Comparison of ENCODE assay signal across 9 cellular contexts in the genomic region with DNA sequence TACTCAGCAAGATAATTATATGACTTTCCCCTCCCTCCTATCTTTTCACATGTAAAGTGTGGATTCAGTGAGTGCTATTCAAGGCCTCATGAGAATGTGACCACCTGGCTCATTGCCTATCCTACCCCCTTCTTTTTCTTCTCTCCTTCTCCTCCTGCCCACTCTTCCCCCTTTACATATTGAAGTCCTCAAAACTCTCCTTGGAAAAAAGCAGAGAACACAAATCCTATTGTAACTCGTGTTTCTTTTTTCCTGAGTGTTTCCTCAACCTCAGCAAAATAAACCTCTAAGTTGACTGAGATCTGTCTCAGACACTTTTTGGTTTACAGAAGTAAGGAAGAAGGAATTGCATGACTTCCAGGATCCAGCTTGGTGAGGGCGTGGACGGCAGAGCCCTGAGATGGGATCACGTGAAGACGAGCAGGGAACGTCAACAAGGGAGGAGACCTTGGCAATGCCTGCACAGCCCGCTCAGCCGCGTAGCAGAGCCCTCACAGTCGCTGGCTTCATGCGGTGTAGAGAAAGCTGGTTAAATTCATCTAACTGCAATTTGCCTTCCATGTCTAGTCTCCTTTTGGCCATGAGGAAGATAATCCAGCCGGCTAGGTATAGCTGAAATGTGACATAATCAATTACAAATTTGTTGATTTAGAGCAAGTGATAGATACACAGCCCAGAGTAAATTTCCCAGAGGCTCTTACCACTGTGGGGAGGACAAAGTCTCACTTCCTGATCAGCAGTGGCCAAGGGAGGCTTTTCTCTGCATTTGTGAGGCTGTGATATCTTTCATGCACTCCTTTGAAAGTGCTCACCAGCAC.
DNase-seq lines count a peak whose midpoint lies in the region; ATAC-seq, FAIRE-seq and TF ChIP-seq lines count a peak whose summit lies in the region.
"Had no signal": no experiment of that assay in that cellular context is flagged by ENCODE, and none has a peak within 500 bp of the region (broad histone marks: within the 10 kb centered on the region; RNA-seq: fewer than 3 reads in every experiment).

No MANE protein-coding gene starts in this region.

- TF ChIP-seq CTCF in HFFc6 (IDR thresholded peaks at IDR 0.05) (no peak), brain (conservative IDR thresholded peaks at IDR 0.05) (no peak), keratinocyte (optimal IDR thresholded peaks at IDR 0.05 in 1 of 3, IDR thresholded peaks at IDR 0.05 in 1 of 3, conservative IDR thresholded peaks at IDR 0.05 in 1 of 3; ENCODE audit: extremely low read depth in 1 of 3, insufficient read depth in 2 of 3, low read length in 3 of 3) (no peak)

- H3K27ac Mint-ChIP-seq in HFFc6, result peak overlapping the region; percentile 9; the same call in 1 of the 2 replicates
- H3K27ac Mint-ChIP-seq in brain, result peak overlapping the region; percentile 15 to 69 (median 58)

- no peak overlapping the region for H3K27ac ChIP-seq in keratinocyte (ENCODE audit: control insufficient read depth, insufficient read depth, low read length)

- peak overlapping the region; percentile 69 for H2AFZ ChIP-seq in keratinocyte (ENCODE audit: control insufficient read depth, low read length)

- no peaks in the 10 kb centered on the region for H3K79me2 ChIP-seq in keratinocyte (ENCODE audit: control insufficient read depth, insufficient read depth, low read length)

- no peaks in the 10 kb centered on the region for H3K36me3 Mint-ChIP-seq in HFFc6 (ENCODE audit: low read depth)
- no peaks in the 10 kb centered on the region for H3K36me3 Mint-ChIP-seq in brain

- H4K20me1 ChIP-seq in keratinocyte (ENCODE audit: control insufficient read depth, extremely low read depth, insufficient read depth, low read length), result no peaks in the 10 kb centered on the region

- H3K4me1 ChIP-seq in keratinocyte (ENCODE audit: control insufficient read depth, extremely low read depth, insufficient read depth, low read length), result peaks cover 14% of the 10 kb centered on the region

- no peaks in the 10 kb centered on the region for H3K9me3 Mint-ChIP-seq in HFFc6
- peaks cover 0 to 5% (median 4%) of the 10 kb centered on the region in 5 experiments for H3K9me3 Mint-ChIP-seq in brain

- dilution Hi-C loops in keratinocyte (cut with MboI; ENCODE audit: extremely low pct_ligation_motif_present, low sequenced_read_pairs), result no loop called here

- peak overlapping the region; percentile 58 for H3K4me2 ChIP-seq in keratinocyte (ENCODE audit: control insufficient read depth, extremely low read depth, insufficient read depth, low read depth, low read length)

- DNase-seq in HFFc6 (peak; percentile 33), keratinocyte (ENCODE audit: low read depth, low spot score) (no peak), stromal cell of bone marrow (ENCODE audit: low read depth) (peak; percentile 41), DMS153 (lab: John Stamatoyannopoulos, UW) (no peak), kidney glomerular epithelial cell (lab: John Stamatoyannopoulos, UW) (no peak)

- H3K4me3 ChIP-seq in keratinocyte (ENCODE audit: control insufficient read depth in 2 of 3, extremely low read depth in 1 of 3, insufficient read depth in 2 of 3, low read depth in 1 of 3, low read length in 3 of 3), result no peak overlapping the region

- H3K27me3 ChIP-seq in keratinocyte (ENCODE audit: control insufficient read depth, extremely low read depth, insufficient read depth, low read length), result no peaks in the 10 kb centered on the region

- no peak overlapping the region for H3K9ac ChIP-seq in keratinocyte (ENCODE audit: control insufficient read depth, extremely low read depth, insufficient read depth, low read length)

- FAIRE-seq in keratinocyte (lab: Jason Lieb, UNC), result no peak
- FAIRE-seq: bronchial epithelial cell had no signal

- ATAC-seq in GM18861 (IDR thresholded peaks at IDR 0.05; ENCODE audit: unreplicated experiment), result no peak
- ATAC-seq in HG03354 (IDR thresholded peaks at IDR 0.05; ENCODE audit: poor library complexity, severe bottlenecking, unreplicated experiment), result no peak

- H3K36me3 ChIP-seq in keratinocyte (ENCODE audit: control insufficient read depth in 2 of 2, extremely low read depth in 1 of 2, insufficient read depth in 2 of 2, low read length in 2 of 2), result no peaks in the 10 kb centered on the region

- H3K27me3 Mint-ChIP-seq in HFFc6 (ENCODE audit: insufficient read depth) (peaks cover 8% of the 10 kb centered on the region; the same call in 1 of the 2 replicates), brain (peaks cover 5% of the 10 kb centered on the region)

- no peaks in the 10 kb centered on the region for H3K9me3 ChIP-seq in keratinocyte (ENCODE audit: control insufficient read depth, low read depth, low read length)

- peak overlapping the region; percentile 43; the same call in 1 of the 2 replicates for H3K4me3 Mint-ChIP-seq in HFFc6
- H3K4me3 Mint-ChIP-seq in brain, result peak overlapping the region in 3 of 5 experiments; percentile 19 to 52 (median 50)

- H3K4me1 Mint-ChIP-seq in HFFc6 (ENCODE audit: low read depth) (peaks cover 24% of the 10 kb centered on the region), brain (peaks cover 34% of the 10 kb centered on the region)

- no peaks in the 10 kb centered on the region for H3K9me1 ChIP-seq in keratinocyte (ENCODE audit: control insufficient read depth, extremely low read depth, insufficient read depth, low read length)

Comparison
In these comparisons a context has a peak if more than half of its experiments do, and no peak if none do; other contexts are left out.
1. DNase-seq: peak in HFFc6 (single experiment) and stromal cell of bone marrow (single experiment); none in keratinocyte (single experiment), DMS153 (single experiment) and kidney glomerular epithelial cell (single experiment).